ENCODE assay signal across 8 cellular contexts in the genomic region with DNA sequence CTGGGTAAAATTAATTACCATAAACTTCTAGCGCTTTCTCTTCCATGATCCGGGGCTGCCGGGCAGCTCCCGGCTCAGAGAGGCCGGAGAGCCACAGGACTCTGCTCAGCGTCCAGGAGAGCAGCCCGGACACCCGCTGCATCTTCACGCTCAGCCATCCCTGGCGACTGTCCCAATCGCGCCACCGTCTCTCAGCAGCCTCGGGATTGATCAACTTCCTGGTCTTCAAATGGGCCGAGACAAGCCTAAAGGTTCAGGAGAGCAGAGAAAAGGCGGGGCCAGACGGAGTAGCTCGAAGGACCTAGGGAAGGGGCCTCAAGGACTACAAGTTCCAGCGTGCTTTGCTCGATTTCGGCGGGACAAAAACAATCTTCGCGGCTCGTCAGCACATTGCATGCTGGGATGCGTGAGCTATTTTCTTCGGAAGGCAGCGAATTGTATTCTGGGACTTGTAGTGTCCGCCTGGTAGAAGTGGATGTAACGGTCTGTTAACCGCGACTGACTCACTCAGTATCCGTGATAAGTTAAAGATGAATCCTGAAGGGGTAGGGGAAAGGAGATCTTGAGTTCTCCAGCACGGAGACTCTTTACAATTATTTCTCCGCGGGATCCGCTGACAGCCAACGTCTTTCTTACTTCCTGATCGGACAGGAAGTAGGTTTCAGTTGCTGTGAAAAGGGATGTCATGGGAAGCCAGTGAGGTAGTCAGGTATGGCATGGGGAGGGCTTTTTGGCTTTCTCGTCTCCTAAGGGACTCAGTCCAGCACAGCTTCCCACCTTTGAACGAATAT. TPM values are rescaled to one million over a fixed set of nuclear protein-coding genes. Genes with fewer than 3 reads are reported as not detected.
DNase-seq lines count a peak whose midpoint lies in the region; ATAC-seq, FAIRE-seq and TF ChIP-seq lines count a peak whose summit lies in the region.

A gene with protein sequence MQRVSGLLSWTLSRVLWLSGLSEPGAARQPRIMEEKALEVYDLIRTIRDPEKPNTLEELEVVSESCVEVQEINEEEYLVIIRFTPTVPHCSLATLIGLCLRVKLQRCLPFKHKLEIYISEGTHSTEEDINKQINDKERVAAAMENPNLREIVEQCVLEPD (minus strand): TSS at position 212 of the 791 bp plus-strand sequence. CDS start 70 bp downstream, at position 142.

- ATAC-seq in GM18870 (IDR thresholded peaks at IDR 0.05; ENCODE audit: unreplicated experiment) (peak; percentile 70), HG03135 (IDR thresholded peaks at IDR 0.05; ENCODE audit: unreplicated experiment) (peak; percentile 66)

- H3K4me3 ChIP-seq in bronchial epithelial cell (ENCODE audit: low read depth, low read length) (peak within 1 kb of the TSS; percentile 76), iPS-20b (ENCODE audit: low read length) (peak within 1 kb of the TSS; percentile 80), skin epidermis (peak within 1 kb of the TSS; percentile 44 to 79 (median 66))

- TF ChIP-seq CTCF in VCaP (conservative IDR thresholded peaks at IDR 0.05) = no peak
- no peak for TF ChIP-seq CTCF in bronchial epithelial cell (IDR thresholded peaks at IDR 0.05; ENCODE audit: insufficient read depth, low read length, severe bottlenecking)

- H3K27ac ChIP-seq in VCaP = peak within 1 kb of the TSS; percentile 94
- peak within 1 kb of the TSS; percentile 89 for H3K27ac ChIP-seq in iPS-20b (ENCODE audit: low read length)
- peak within 1 kb of the TSS; percentile 19 to 94 (median 83) for H3K27ac ChIP-seq in skin epidermis

- FAIRE-seq in bronchial epithelial cell (lab: Jason Lieb, UNC) = no peak

- peaks cover 11% of the 10 kb centered on the region for H3K4me1 ChIP-seq in iPS-20b (ENCODE audit: insufficient read depth, low read length)

- H3K36me3 ChIP-seq in bronchial epithelial cell (ENCODE audit: control insufficient read depth, insufficient read depth, low read length) (peaks cover 1% of the 10 kb centered on the region), iPS-20b (ENCODE audit: insufficient read depth, low read depth, low read length) (peaks cover 1% of the 10 kb centered on the region; the same call in 1 of the 2 replicates)

- peak within 1 kb of the TSS; percentile 92 for H3K9ac ChIP-seq in iPS-20b (ENCODE audit: low read depth, low read length)

- in situ Hi-C loops in ACHN (cut with HindIII; ENCODE audit: low pct_ligation_motif_present, low pct_unique_long_range_greater_than_20kb, low sequenced_read_pairs) = no loop called here

- DNase-seq in ACHN (peak; percentile 99), NCI-H2196 treated with DMSO at 0.1 percent for 48 hours (lab: John Stamatoyannopoulos, UW; ENCODE audit: unreplicated experiment) (peak; percentile 95), bronchial epithelial cell (ENCODE audit: low read depth) (peak; percentile 99)

- H3K9me3 ChIP-seq in iPS-20b (ENCODE audit: insufficient read depth, low read depth, low read length) = no peaks in the 10 kb centered on the region

- H3K27me3 ChIP-seq in bronchial epithelial cell (ENCODE audit: control insufficient read depth, insufficient read depth, low read length) (no peaks in the 10 kb centered on the region), iPS-20b (ENCODE audit: insufficient read depth, low read length) (no peaks in the 10 kb centered on the region)

RNA-seq across cellular contexts. Expression of the gene that starts here (rescaled TPM):
- total RNA-seq in bronchial epithelial cell = 53.0 and 62.1 TPM in 2 replicates

Comparison
In these comparisons a context has a peak if more than half of its experiments do, and no peak if none do; other contexts are left out.
1. Peak in every context shown above with its lines: DNase-seq, ATAC-seq, H3K4me3 ChIP-seq and H3K27ac ChIP-seq.